ENCODE assay signal across 1 cellular context in the genomic region with DNA sequence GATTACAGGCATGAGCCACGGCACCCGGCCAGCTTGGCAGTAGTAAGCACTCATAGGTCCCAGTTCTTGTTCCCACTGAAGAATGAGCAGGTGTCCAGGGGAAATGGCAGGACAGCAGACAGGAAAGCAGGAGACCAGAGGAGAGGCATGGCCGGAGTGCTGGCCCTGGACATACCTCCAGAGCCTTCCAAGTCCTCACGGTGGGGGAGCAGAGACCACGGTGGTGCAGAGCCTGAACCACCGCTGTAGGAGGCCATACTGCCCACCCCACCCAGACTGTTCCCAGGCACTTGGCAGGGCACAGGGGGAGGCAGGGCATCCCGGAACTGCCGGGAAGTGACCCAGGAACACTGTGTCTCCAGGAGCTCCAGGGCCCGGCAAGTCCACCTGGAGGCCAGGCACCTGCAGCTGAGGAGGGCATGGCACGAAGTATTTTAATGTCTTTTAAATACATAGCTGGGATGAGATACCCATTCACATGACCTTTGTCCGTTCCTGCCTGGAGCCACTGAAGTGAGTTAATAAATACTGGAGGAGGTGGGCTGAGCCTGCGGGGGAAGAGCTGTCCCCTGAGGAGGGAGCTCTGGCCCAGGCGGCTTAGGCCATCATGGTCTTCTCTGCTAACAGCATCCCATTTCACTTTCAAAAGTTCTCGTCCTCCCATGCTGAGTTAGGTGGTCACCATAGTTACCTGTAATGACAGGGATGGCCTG.
TF ChIP-seq lines count a peak whose summit lies in the region.

No MANE protein-coding gene starts in this region.

TF ChIP-seq in GM23338, 12 proteins besides CTCF, POLR2A, EP300 and RAD21 (continued from another document):
- TF ChIP-seq, protein P1, sequence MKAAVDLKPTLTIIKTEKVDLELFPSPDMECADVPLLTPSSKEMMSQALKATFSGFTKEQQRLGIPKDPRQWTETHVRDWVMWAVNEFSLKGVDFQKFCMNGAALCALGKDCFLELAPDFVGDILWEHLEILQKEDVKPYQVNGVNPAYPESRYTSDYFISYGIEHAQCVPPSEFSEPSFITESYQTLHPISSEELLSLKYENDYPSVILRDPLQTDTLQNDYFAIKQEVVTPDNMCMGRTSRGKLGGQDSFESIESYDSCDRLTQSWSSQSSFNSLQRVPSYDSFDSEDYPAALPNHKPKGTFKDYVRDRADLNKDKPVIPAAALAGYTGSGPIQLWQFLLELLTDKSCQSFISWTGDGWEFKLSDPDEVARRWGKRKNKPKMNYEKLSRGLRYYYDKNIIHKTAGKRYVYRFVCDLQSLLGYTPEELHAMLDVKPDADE (IDR thresholded peaks at IDR 0.05) = no peak
- TF ChIP-seq, protein P2, sequence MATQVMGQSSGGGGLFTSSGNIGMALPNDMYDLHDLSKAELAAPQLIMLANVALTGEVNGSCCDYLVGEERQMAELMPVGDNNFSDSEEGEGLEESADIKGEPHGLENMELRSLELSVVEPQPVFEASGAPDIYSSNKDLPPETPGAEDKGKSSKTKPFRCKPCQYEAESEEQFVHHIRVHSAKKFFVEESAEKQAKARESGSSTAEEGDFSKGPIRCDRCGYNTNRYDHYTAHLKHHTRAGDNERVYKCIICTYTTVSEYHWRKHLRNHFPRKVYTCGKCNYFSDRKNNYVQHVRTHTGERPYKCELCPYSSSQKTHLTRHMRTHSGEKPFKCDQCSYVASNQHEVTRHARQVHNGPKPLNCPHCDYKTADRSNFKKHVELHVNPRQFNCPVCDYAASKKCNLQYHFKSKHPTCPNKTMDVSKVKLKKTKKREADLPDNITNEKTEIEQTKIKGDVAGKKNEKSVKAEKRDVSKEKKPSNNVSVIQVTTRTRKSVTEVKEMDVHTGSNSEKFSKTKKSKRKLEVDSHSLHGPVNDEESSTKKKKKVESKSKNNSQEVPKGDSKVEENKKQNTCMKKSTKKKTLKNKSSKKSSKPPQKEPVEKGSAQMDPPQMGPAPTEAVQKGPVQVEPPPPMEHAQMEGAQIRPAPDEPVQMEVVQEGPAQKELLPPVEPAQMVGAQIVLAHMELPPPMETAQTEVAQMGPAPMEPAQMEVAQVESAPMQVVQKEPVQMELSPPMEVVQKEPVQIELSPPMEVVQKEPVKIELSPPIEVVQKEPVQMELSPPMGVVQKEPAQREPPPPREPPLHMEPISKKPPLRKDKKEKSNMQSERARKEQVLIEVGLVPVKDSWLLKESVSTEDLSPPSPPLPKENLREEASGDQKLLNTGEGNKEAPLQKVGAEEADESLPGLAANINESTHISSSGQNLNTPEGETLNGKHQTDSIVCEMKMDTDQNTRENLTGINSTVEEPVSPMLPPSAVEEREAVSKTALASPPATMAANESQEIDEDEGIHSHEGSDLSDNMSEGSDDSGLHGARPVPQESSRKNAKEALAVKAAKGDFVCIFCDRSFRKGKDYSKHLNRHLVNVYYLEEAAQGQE (IDR thresholded peaks at IDR 0.05; ENCODE audit: unreplicated experiment) = no peak
- no peak for TF ChIP-seq STAT1 (IDR thresholded peaks at IDR 0.05; ENCODE audit: unreplicated experiment)
- no peak for TF ChIP-seq EZH2 (IDR thresholded peaks at IDR 0.05; ENCODE audit: low read depth, unreplicated experiment)
- TF ChIP-seq, protein P3, sequence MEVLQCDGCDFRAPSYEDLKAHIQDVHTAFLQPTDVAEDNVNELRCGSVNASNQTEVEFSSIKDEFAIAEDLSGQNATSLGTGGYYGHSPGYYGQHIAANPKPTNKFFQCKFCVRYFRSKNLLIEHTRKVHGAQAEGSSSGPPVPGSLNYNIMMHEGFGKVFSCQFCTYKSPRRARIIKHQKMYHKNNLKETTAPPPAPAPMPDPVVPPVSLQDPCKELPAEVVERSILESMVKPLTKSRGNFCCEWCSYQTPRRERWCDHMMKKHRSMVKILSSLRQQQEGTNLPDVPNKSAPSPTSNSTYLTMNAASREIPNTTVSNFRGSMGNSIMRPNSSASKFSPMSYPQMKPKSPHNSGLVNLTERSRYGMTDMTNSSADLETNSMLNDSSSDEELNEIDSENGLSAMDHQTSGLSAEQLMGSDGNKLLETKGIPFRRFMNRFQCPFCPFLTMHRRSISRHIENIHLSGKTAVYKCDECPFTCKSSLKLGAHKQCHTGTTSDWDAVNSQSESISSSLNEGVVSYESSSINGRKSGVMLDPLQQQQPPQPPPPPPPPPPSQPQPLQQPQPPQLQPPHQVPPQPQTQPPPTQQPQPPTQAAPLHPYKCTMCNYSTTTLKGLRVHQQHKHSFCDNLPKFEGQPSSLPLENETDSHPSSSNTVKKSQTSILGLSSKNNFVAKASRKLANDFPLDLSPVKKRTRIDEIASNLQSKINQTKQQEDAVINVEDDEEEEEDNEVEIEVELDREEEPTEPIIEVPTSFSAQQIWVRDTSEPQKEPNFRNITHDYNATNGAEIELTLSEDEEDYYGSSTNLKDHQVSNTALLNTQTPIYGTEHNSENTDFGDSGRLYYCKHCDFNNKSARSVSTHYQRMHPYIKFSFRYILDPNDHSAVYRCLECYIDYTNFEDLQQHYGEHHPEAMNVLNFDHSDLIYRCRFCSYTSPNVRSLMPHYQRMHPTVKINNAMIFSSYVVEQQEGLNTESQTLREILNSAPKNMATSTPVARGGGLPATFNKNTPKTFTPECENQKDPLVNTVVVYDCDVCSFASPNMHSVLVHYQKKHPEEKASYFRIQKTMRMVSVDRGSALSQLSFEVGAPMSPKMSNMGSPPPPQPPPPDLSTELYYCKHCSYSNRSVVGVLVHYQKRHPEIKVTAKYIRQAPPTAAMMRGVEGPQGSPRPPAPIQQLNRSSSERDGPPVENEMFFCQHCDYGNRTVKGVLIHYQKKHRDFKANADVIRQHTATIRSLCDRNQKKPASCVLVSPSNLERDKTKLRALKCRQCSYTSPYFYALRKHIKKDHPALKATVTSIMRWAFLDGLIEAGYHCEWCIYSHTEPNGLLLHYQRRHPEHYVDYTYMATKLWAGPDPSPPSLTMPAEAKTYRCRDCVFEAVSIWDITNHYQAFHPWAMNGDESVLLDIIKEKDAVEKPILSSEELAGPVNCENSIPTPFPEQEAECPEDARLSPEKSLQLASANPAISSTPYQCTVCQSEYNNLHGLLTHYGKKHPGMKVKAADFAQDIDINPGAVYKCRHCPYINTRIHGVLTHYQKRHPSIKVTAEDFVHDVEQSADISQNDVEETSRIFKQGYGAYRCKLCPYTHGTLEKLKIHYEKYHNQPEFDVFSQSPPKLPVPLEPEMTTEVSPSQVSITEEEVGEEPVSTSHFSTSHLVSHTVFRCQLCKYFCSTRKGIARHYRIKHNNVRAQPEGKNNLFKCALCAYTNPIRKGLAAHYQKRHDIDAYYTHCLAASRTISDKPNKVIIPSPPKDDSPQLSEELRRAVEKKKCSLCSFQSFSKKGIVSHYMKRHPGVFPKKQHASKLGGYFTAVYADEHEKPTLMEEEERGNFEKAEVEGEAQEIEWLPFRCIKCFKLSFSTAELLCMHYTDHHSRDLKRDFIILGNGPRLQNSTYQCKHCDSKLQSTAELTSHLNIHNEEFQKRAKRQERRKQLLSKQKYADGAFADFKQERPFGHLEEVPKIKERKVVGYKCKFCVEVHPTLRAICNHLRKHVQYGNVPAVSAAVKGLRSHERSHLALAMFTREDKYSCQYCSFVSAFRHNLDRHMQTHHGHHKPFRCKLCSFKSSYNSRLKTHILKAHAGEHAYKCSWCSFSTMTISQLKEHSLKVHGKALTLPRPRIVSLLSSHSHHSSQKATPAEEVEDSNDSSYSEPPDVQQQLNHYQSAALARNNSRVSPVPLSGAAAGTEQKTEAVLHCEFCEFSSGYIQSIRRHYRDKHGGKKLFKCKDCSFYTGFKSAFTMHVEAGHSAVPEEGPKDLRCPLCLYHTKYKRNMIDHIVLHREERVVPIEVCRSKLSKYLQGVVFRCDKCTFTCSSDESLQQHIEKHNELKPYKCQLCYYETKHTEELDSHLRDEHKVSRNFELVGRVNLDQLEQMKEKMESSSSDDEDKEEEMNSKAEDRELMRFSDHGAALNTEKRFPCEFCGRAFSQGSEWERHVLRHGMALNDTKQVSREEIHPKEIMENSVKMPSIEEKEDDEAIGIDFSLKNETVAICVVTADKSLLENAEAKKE (CRISPR knock-in tag; IDR thresholded peaks at IDR 0.05) = no peak
